Comparison of ENCODE assay signal across 9 cellular contexts in genomic region chr7:149774237-149775175, GRCh38. TPM values are rescaled to one million over a fixed set of nuclear protein-coding genes. Genes with fewer than 3 reads are reported as not detected.
DNase-seq lines count a peak whose midpoint lies in the region; ATAC-seq and TF ChIP-seq lines count a peak whose summit lies in the region.
"Had no signal": no experiment of that assay in that cellular context is flagged by ENCODE, and none has a peak within 500 bp of the region (broad histone marks: within the 10 kb centered on the region; RNA-seq: fewer than 3 reads in every experiment).

No MANE protein-coding gene starts in this region.

- H3K36me3 ChIP-seq in WERI-Rb-1, result no peaks in the 10 kb centered on the region
- H3K36me3 ChIP-seq in iPS-18a (ENCODE audit: control insufficient read depth, low read depth, low read length), result no peaks in the 10 kb centered on the region
- no peaks in the 10 kb centered on the region for H3K36me3 ChIP-seq in stomach smooth muscle (ENCODE audit: control insufficient read depth in 2 of 2, insufficient read depth in 2 of 2, low read length in 2 of 2)
- H3K36me3 ChIP-seq in MG63, result no peaks in the 10 kb centered on the region

- H3K4me3 ChIP-seq in WERI-Rb-1 (ENCODE audit: low read depth, low read length), result peak overlapping the region; percentile 69
- peak overlapping the region; percentile 65 for H3K4me3 ChIP-seq in iPS-18a (ENCODE audit: low read length)
- peak overlapping the region in 1 of 2 donors; percentile 76 for H3K4me3 ChIP-seq in stomach smooth muscle (ENCODE audit: low read length in 2 of 2)
- H3K4me3 ChIP-seq in MG63, result no peak overlapping the region

- no peaks in the 10 kb centered on the region for H3K4me1 Mint-ChIP-seq in activated CD4-positive, alpha-beta T cell treated with anti-CD3 and anti-CD28 coated beads, Interleukin-2, amount 10 ng/mL, durations not matched to agents 24 days and 14 days

- no peaks in the 10 kb centered on the region for H3K27me3 ChIP-seq in WERI-Rb-1 (ENCODE audit: insufficient read depth, low read depth, severe bottlenecking)
- peaks cover 40% of the 10 kb centered on the region for H3K27me3 ChIP-seq in iPS-18a (ENCODE audit: control insufficient read depth, insufficient read depth, low read length)
- H3K27me3 ChIP-seq in stomach smooth muscle (ENCODE audit: control insufficient read depth in 1 of 2, insufficient read depth in 2 of 2, low read length in 2 of 2), result no peaks in the 10 kb centered on the region
- no peaks in the 10 kb centered on the region for H3K27me3 ChIP-seq in MG63

- DNase-seq in activated CD4-positive, alpha-beta T cell treated with anti-CD3 and anti-CD28 coated beads, Interleukin-2, amount 10 ng/mL, durations not matched to agents 24 days and 14 days, result no peak
- DNase-seq in activated CD4-positive, alpha-beta T cell treated with anti-CD3 and anti-CD28 coated beads, Interleukin-2, amount 50 U/mL, for 1 hour, result no peak
- DNase-seq in WERI-Rb-1, result peak; percentile 34
- no peak for DNase-seq in stimulated activated CD4-positive, alpha-beta T cell treated with anti-CD3 and anti-CD28 coated beads, Interleukin-2, amount 100 ng/mL, for 48 hours
- no peak for DNase-seq in MG63
- DNase-seq: SHP77 treated with DMSO at 0.1 percent for 48 hours had no signal

- TF ChIP-seq CTCF in WERI-Rb-1 (IDR thresholded peaks at IDR 0.05; ENCODE audit: low read depth, low read length), result no peak

- H3K27me3 Mint-ChIP-seq in activated CD4-positive, alpha-beta T cell treated with anti-CD3 and anti-CD28 coated beads, Interleukin-2, amount 10 ng/mL, durations not matched to agents 24 days and 14 days, result peaks cover 30% of the 10 kb centered on the region

- H3K27ac ChIP-seq in WERI-Rb-1 (no peak overlapping the region), iPS-18a (ENCODE audit: low read length) (no peak overlapping the region), stomach smooth muscle (ENCODE audit: low read length) (peak overlapping the region; percentile 53)

- H3K4me1 ChIP-seq in iPS-18a (ENCODE audit: control insufficient read depth, low read depth, low read length) (peaks cover 16% of the 10 kb centered on the region), stomach smooth muscle (ENCODE audit: control insufficient read depth, insufficient read depth, low read length) (peaks cover 7% of the 10 kb centered on the region)

- no peaks in the 10 kb centered on the region for H3K9me3 Mint-ChIP-seq in activated CD4-positive, alpha-beta T cell treated with anti-CD3 and anti-CD28 coated beads, Interleukin-2, amount 10 ng/mL, durations not matched to agents 24 days and 14 days

- ATAC-seq in HG02588 (IDR thresholded peaks at IDR 0.05; ENCODE audit: unreplicated experiment), result no peak

- no peak overlapping the region for H3K27ac Mint-ChIP-seq in activated CD4-positive, alpha-beta T cell treated with anti-CD3 and anti-CD28 coated beads, Interleukin-2, amount 10 ng/mL, durations not matched to agents 24 days and 14 days

- no peaks in the 10 kb centered on the region for H3K9me3 ChIP-seq in WERI-Rb-1 (ENCODE audit: severe bottlenecking)
- no peaks in the 10 kb centered on the region for H3K9me3 ChIP-seq in iPS-18a (ENCODE audit: control insufficient read depth, low read depth, low read length)
- no peaks in the 10 kb centered on the region for H3K9me3 ChIP-seq in stomach smooth muscle (ENCODE audit: control insufficient read depth in 2 of 2, low read length in 2 of 2)
- H3K9me3 ChIP-seq in MG63, result no peaks in the 10 kb centered on the region

- H3K4me3 Mint-ChIP-seq in activated CD4-positive, alpha-beta T cell treated with anti-CD3 and anti-CD28 coated beads, Interleukin-2, amount 10 ng/mL, durations not matched to agents 24 days and 14 days, result peak overlapping the region; percentile 67

- H3K36me3 Mint-ChIP-seq in activated CD4-positive, alpha-beta T cell treated with anti-CD3 and anti-CD28 coated beads, Interleukin-2, amount 10 ng/mL, durations not matched to agents 24 days and 14 days (ENCODE audit: low read depth), result no peaks in the 10 kb centered on the region

- intact Hi-C loops in activated CD4-positive, alpha-beta T cell treated with anti-CD3 and anti-CD28 coated beads, Interleukin-2, amount 10 ng/mL, durations not matched to agents 24 days and 14 days (cut with micrococcal nuclease), result no loop called here

- H3K9ac ChIP-seq in iPS-18a (ENCODE audit: low read length) (no peak overlapping the region), stomach smooth muscle (ENCODE audit: low read length in 2 of 2) (peak overlapping the region in 1 of 2 donors; percentile 21)

RNA-seq across cellular contexts. Expression of gene ZNF467, which starts 1.1 kb away (rescaled TPM):
- 0.21 TPM in 1 of 2 replicates, not detected in the other for total RNA-seq in activated CD4-positive, alpha-beta T cell treated with anti-CD3 and anti-CD28 coated beads, Interleukin-2, amount 10 ng/mL, durations not matched to agents 24 days and 14 days
- not detected in 2 replicates for total RNA-seq in MG63 (2014; rRNA removed; shearing (Covaris generic); ENCODE audit: low replicate concordance)
